8 cellular contexts compared by ENCODE assay signal in genomic region chr19:10543420-10544241, GRCh38. TPM values are rescaled to one million over a fixed set of nuclear protein-coding genes. Genes with fewer than 3 reads are reported as not detected.
DNase-seq lines count a peak whose midpoint lies in the region; ATAC-seq and TF ChIP-seq lines count a peak whose summit lies in the region.

TSS of gene ATG4D (plus strand) at chr19:10543904. CDS start at chr19:10544091, 187 bp downstream.

- peak; percentile 36 for DNase-seq in SIG-M5 treated with dmso at 0.1 percent for 504 hours (lab: John Stamatoyannopoulos, UW; ENCODE audit: unreplicated experiment)
- no peak for DNase-seq in SIG-M5 (lab: John Stamatoyannopoulos, UW)
- DNase-seq in NCI-H526 (lab: John Stamatoyannopoulos, UW) = peak; percentile 62 to 86
- DNase-seq in activated CD4-positive, alpha-beta T cell treated with anti-CD3 and anti-CD28 coated beads, Interleukin-2, amount 50 U/mL, for 4 hours = peak; percentile 70 to 71
- peak; percentile 67 to 86 (median 74) for DNase-seq in dorsolateral prefrontal cortex
- peak; percentile 90 to 92 (median 92) for DNase-seq in right lobe of liver
- peak; percentile 76 for DNase-seq in stimulated activated CD4-positive, alpha-beta T cell treated with anti-CD3 and anti-CD28 coated beads, Interleukin-4, amount 100 ng/mL, for 24 hours

- WGBS in right lobe of liver (ENCODE audit: insufficient coverage, low coverage, low lambda C conversion rate, missing lambda C conversion rate) = 4% methylated on average over 9 of the region's 79 CpGs

- H3K9me3 ChIP-seq in right lobe of liver = no peaks in the 10 kb centered on the region

- intact Hi-C loops in dorsolateral prefrontal cortex (cut with DNase I) (no loop called here), right lobe of liver (cut with DNase I) (no loop called here)

- TF ChIP-seq POLR2A in right lobe of liver (IDR thresholded peaks at IDR 0.05) = peak; percentile 74

- ATAC-seq in HG03280 (IDR thresholded peaks at IDR 0.05; ENCODE audit: unreplicated experiment) (peak; percentile 75), right lobe of liver (peak; percentile 84 to 87 (median 86))

- peaks cover 0 to 21% (median 2%) of the 10 kb centered on the region in 4 donors for H3K36me3 ChIP-seq in right lobe of liver

- peaks cover 0 to 13% (median 2%) of the 10 kb centered on the region in 4 donors for H3K4me1 ChIP-seq in right lobe of liver

- peak in 26 of 56 donors; percentile 9 to 56 (median 31) for TF ChIP-seq CTCF in dorsolateral prefrontal cortex (IDR thresholded peaks at IDR 0.05 in 54 of 56, conservative IDR thresholded peaks at IDR 0.05 in 2 of 56; ENCODE audit: low read depth in 1 of 56, partially characterized antibody in 56 of 56)
- no peak for TF ChIP-seq CTCF in right lobe of liver (IDR thresholded peaks at IDR 0.05)

- H3K4me3 ChIP-seq in dorsolateral prefrontal cortex (peak within 1 kb of the TSS; percentile 61 to 100 (median 94)), right lobe of liver (peak within 1 kb of the TSS; percentile 93 to 99 (median 97))

- no peaks in the 10 kb centered on the region for H3K27me3 ChIP-seq in dorsolateral prefrontal cortex
- H3K27me3 ChIP-seq in right lobe of liver = no peaks in the 10 kb centered on the region

- H3K27ac ChIP-seq in dorsolateral prefrontal cortex (peak within 1 kb of the TSS; percentile 48 to 98 (median 91)), right lobe of liver (peak within 1 kb of the TSS; percentile 81 to 89 (median 85))

RNA-seq across cellular contexts. Expression of gene ATG4D, which starts in this region (rescaled TPM):
- 10 to 100 TPM; 28.2 to 67.2 (median 38.9) TPM for total RNA-seq in dorsolateral prefrontal cortex
- total RNA-seq in right lobe of liver = 10 to 100 TPM in 4 of 6 experiments, 1 to 10 TPM in 2; 8.1 to 19.7 (median 11.8) TPM
